8 cellular contexts compared by ENCODE assay signal in genomic region chrX:40109288-40110008, GRCh38. TPM values are rescaled to one million over a fixed set of nuclear protein-coding genes. Genes with fewer than 3 reads are reported as not detected.
DNase-seq lines count a peak whose midpoint lies in the region; ATAC-seq and TF ChIP-seq lines count a peak whose summit lies in the region.

No MANE protein-coding gene starts in this region.

- in situ Hi-C loops in astrocyte of the cerebellum (cut with HindIII; ENCODE audit: low sequenced_read_pairs) = no loop called here

- ATAC-seq in HG03469 (IDR thresholded peaks at IDR 0.05; ENCODE audit: unreplicated experiment) = no peak

- peaks cover 0 to 5% (median 0%) of the 10 kb centered on the region in 8 donors for H3K9me3 ChIP-seq in spleen

- H3K4me1 ChIP-seq in spleen = peaks cover 22 to 47% (median 28%) of the 10 kb centered on the region in 6 donors

- 0 to 6% (median 1%) methylated on average over 8 to 84 of the region's 84 CpGs for WGBS in spleen, 5 donors

- peaks cover 0 to 63% (median 36%) of the 10 kb centered on the region in 7 donors for H3K27me3 ChIP-seq in spleen (replicated peaks in 1 of 7)

- peak overlapping the region in 7 of 8 donors; percentile 46 to 80 (median 69) for H3K27ac ChIP-seq in spleen

- no peak for TF ChIP-seq POLR2A in spleen (IDR thresholded peaks at IDR 0.05)

- peak; percentile 56 for DNase-seq in NCI-H2107 (lab: John Stamatoyannopoulos, UW)
- no peak for DNase-seq in NCI-H2107 treated with DMSO at 0.1 percent for 48 hours (lab: John Stamatoyannopoulos, UW; ENCODE audit: unreplicated experiment)
- DNase-seq in NCI-H1092 (lab: John Stamatoyannopoulos, UW) = peak; percentile 51
- no peak for DNase-seq in astrocyte of the cerebellum (ENCODE audit: low read depth)
- DNase-seq in islet precursor cell = peak; percentile 81
- DNase-seq in spleen = peak; percentile 78
- no peak for DNase-seq in AG08395 (ENCODE audit: low spot score)

- no peak for TF ChIP-seq CTCF in astrocyte of the cerebellum (IDR thresholded peaks at IDR 0.05; ENCODE audit: low read depth, low read length, missing control alignments)
- no peak for TF ChIP-seq CTCF in spleen (IDR thresholded peaks at IDR 0.05 in 8 of 11, conservative IDR thresholded peaks at IDR 0.05 in 3 of 11)

- no peaks in the 10 kb centered on the region for H3K36me3 ChIP-seq in spleen

- H3K4me3 ChIP-seq in astrocyte of the cerebellum (ENCODE audit: low read depth, low read length) (peak overlapping the region; percentile 35), spleen (peak overlapping the region; percentile 26 to 75 (median 48))

- intact Hi-C loops in spleen (cut with DNase I; ENCODE audit: low total_unique reads) = loop anchor here (10.0 kb wide), 1 partner anchor 45 kb away; no protein-coding TSS in a partner anchor

RNA-seq across cellular contexts. Expression of gene BCOR, which starts 11.7 kb away (rescaled TPM):
- total RNA-seq in spleen = 10 to 100 TPM; 26.1 to 38.6 (median 31.8) TPM
- polyA plus RNA-seq in spleen = 10 to 100 TPM in 1 of 3 donors, 1 to 10 TPM in 2; 8.3 to 13.1 (median 9.8) TPM

Comparison
In these comparisons a context has a peak if more than half of its experiments do, and no peak if none do; other contexts are left out.
1. DNase-seq: peak in NCI-H2107 (single experiment), NCI-H1092 (single experiment), islet precursor cell (single experiment) and spleen (single experiment); none in NCI-H2107 treated with DMSO at 0.1 percent for 48 hours (single experiment), astrocyte of the cerebellum (single experiment) and AG08395 (single experiment).